Comparison of ENCODE assay signal across 26 cellular contexts in the genomic region with DNA sequence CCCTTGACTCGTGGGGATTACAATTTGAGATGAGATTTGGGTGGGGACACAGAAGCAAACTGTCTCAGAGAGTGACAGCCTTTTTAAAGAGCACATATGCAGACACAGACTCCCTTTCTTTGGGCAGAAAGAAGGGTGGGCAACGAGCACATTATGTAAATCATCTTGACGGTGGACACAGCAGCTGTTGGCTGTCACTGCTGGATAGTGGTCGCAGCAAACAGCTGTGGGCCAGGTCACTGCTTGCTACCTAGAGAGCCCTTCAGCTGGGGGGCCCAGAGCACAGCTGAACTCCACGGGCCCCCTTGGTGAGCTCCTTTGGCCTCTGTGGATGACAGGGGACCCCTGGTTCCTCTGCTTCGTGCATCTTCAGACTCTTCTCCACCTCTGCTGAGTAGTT.
"Had no signal": no experiment of that assay in that cellular context is flagged by ENCODE, and none has a peak within 500 bp of the region (broad histone marks: within the 10 kb centered on the region; RNA-seq: fewer than 3 reads in every experiment).

No MANE protein-coding gene starts in this region.

- H3K4me1 ChIP-seq: prostate gland had no signal

- H3K27ac Mint-ChIP-seq: stimulated activated memory B cell treated with anti-CD40 and anti-IgM and Interleukin-4, amounts not matched to agents 10 μg/mL and 1 μg/mL and 100 μg/mL, for 72 hours; stimulated activated naive CD8-positive, alpha-beta T cell treated with anti-CD3 and anti-CD28 coated beads, Interleukin-15, amount 100 ng/mL, for 72 hours had no signal

- ATAC-seq: left cardiac atrium; left lung; lower lobe of right lung; naive thymus-derived CD8-positive, alpha-beta T cell; pancreas; right cardiac atrium; sciatic nerve; stimulated activated memory B cell treated with anti-CD40 and anti-IgM and Interleukin-4, amounts not matched to agents 10 μg/mL and 1 μg/mL and 100 μg/mL, for 72 hours; stimulated activated naive CD8-positive, alpha-beta T cell treated with anti-CD3 and anti-CD28 coated beads, Interleukin-15, amount 100 ng/mL, for 72 hours had no signal

- H3K36me3 ChIP-seq: left lung, lower lobe of right lung, pancreas, prostate gland, thyroid gland, transverse colon, upper lobe of left lung, vagina had no signal

- H3K9me3 ChIP-seq: left lung, lower lobe of right lung, pancreas, prostate gland, testis, thyroid gland, transverse colon, upper lobe of left lung, vagina had no signal

- H3K27me3 ChIP-seq: pancreas, testis, thyroid gland, transverse colon, vagina had no signal

- H3K4me3 ChIP-seq: left lung, lower lobe of right lung, pancreas, prostate gland, skin epidermis, testis, thyroid gland, transverse colon, upper lobe of left lung, vagina had no signal

- H3K27me3 Mint-ChIP-seq: naive thymus-derived CD8-positive, alpha-beta T cell had no signal

- H3K9me3 Mint-ChIP-seq: naive thymus-derived CD8-positive, alpha-beta T cell; nephron; neural crest cell; stimulated activated memory B cell treated with anti-CD40 and anti-IgM and Interleukin-4, amounts not matched to agents 10 μg/mL and 1 μg/mL and 100 μg/mL, for 72 hours; stimulated activated naive CD8-positive, alpha-beta T cell treated with anti-CD3 and anti-CD28 coated beads, Interleukin-15, amount 100 ng/mL, for 72 hours had no signal

- DNase-seq: kidney glomerular epithelial cell; left cardiac atrium; left lung; lower lobe of right lung; mesenchymal stem cell; naive thymus-derived CD8-positive, alpha-beta T cell; nucleus accumbens; pancreas; posterior cingulate gyrus; retina; right cardiac atrium; stimulated activated CD4-positive, alpha-beta T cell treated with anti-CD3 and anti-CD28 coated beads, Interleukin-4, amount 100 ng/mL, for 4 hours; stimulated activated CD8-positive, alpha-beta memory T cell treated with anti-CD3 and anti-CD28 coated beads, Interleukin-4, amount 100 ng/mL, for 48 hours; stimulated activated naive CD4-positive, alpha-beta T cell treated with Interleukin-2 at 50 U/mL for 16 hours; stimulated activated naive CD8-positive, alpha-beta T cell treated with anti-CD3 and anti-CD28 coated beads, Interleukin-15, amount 100 ng/mL, for 72 hours; testis; thyroid gland; transverse colon had no signal

- H3K27ac ChIP-seq: left lung, lower lobe of right lung, pancreas, prostate gland, skin epidermis, testis, thyroid gland, transverse colon, upper lobe of left lung, vagina had no signal

- H3K4me3 Mint-ChIP-seq: naive thymus-derived CD8-positive, alpha-beta T cell; nephron; neural crest cell; stimulated activated memory B cell treated with anti-CD40 and anti-IgM and Interleukin-4, amounts not matched to agents 10 μg/mL and 1 μg/mL and 100 μg/mL, for 72 hours; stimulated activated naive CD8-positive, alpha-beta T cell treated with anti-CD3 and anti-CD28 coated beads, Interleukin-15, amount 100 ng/mL, for 72 hours had no signal
